ENCODE assay signal across 1 cellular context in genomic region chr20:35601021-35601973, GRCh38.
TF ChIP-seq lines count a peak whose summit lies in the region.

No MANE protein-coding gene starts in this region.

TF ChIP-seq in WTC11, 78 proteins besides CTCF, POLR2A, EP300 and RAD21 (continued from another document and continues in another):
- TF ChIP-seq, protein P1, sequence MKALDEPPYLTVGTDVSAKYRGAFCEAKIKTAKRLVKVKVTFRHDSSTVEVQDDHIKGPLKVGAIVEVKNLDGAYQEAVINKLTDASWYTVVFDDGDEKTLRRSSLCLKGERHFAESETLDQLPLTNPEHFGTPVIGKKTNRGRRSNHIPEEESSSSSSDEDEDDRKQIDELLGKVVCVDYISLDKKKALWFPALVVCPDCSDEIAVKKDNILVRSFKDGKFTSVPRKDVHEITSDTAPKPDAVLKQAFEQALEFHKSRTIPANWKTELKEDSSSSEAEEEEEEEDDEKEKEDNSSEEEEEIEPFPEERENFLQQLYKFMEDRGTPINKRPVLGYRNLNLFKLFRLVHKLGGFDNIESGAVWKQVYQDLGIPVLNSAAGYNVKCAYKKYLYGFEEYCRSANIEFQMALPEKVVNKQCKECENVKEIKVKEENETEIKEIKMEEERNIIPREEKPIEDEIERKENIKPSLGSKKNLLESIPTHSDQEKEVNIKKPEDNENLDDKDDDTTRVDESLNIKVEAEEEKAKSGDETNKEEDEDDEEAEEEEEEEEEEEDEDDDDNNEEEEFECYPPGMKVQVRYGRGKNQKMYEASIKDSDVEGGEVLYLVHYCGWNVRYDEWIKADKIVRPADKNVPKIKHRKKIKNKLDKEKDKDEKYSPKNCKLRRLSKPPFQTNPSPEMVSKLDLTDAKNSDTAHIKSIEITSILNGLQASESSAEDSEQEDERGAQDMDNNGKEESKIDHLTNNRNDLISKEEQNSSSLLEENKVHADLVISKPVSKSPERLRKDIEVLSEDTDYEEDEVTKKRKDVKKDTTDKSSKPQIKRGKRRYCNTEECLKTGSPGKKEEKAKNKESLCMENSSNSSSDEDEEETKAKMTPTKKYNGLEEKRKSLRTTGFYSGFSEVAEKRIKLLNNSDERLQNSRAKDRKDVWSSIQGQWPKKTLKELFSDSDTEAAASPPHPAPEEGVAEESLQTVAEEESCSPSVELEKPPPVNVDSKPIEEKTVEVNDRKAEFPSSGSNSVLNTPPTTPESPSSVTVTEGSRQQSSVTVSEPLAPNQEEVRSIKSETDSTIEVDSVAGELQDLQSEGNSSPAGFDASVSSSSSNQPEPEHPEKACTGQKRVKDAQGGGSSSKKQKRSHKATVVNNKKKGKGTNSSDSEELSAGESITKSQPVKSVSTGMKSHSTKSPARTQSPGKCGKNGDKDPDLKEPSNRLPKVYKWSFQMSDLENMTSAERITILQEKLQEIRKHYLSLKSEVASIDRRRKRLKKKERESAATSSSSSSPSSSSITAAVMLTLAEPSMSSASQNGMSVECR (CRISPR knock-in tag; IDR thresholded peaks at IDR 0.05; ENCODE audit: borderline replicate concordance): peak; percentile 99
- TF ChIP-seq NFATC4 (CRISPR knock-in tag; IDR thresholded peaks at IDR 0.05) (no peak), ZNF396 (CRISPR knock-in tag; IDR thresholded peaks at IDR 0.05; ENCODE audit: borderline replicate concordance) (no peak), GRHL2 (CRISPR knock-in tag; IDR thresholded peaks at IDR 0.05; ENCODE audit: insufficient replicate concordance, severe bottlenecking) (no peak), MLX (CRISPR knock-in tag; IDR thresholded peaks at IDR 0.05) (peak; percentile 82), ZNF281 (CRISPR knock-in tag; IDR thresholded peaks at IDR 0.05) (peak; percentile 96), ZNF532 (CRISPR knock-in tag; IDR thresholded peaks at IDR 0.05; ENCODE audit: borderline replicate concordance) (no peak), ZNF423 (CRISPR knock-in tag; IDR thresholded peaks at IDR 0.05) (no peak), HMGA2 (CRISPR knock-in tag; IDR thresholded peaks at IDR 0.05) (no peak), CREB1 (CRISPR knock-in tag; IDR thresholded peaks at IDR 0.05) (peak; percentile 97), ZNF263 (CRISPR knock-in tag; IDR thresholded peaks at IDR 0.05; ENCODE audit: low read depth) (peak; percentile 76; the same call in 1 of the 2 replicates), PRRX2 (CRISPR knock-in tag; IDR thresholded peaks at IDR 0.05) (no peak), FOXJ3 (CRISPR knock-in tag; IDR thresholded peaks at IDR 0.05; ENCODE audit: borderline replicate concordance) (peak; percentile 84; the same call in 1 of the 2 replicates), SP1 (CRISPR knock-in tag; conservative IDR thresholded peaks at IDR 0.05) (peak; percentile 86)
- TF ChIP-seq, protein P2, sequence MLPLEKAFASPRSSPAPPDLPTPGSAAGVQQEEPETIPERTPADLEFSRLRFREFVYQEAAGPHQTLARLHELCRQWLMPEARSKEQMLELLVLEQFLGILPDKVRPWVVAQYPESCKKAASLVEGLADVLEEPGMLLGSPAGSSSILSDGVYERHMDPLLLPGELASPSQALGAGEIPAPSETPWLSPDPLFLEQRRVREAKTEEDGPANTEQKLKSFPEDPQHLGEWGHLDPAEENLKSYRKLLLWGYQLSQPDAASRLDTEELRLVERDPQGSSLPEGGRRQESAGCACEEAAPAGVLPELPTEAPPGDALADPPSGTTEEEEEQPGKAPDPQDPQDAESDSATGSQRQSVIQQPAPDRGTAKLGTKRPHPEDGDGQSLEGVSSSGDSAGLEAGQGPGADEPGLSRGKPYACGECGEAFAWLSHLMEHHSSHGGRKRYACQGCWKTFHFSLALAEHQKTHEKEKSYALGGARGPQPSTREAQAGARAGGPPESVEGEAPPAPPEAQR (CRISPR knock-in tag; IDR thresholded peaks at IDR 0.05): no peak
- TF ChIP-seq, protein P3, sequence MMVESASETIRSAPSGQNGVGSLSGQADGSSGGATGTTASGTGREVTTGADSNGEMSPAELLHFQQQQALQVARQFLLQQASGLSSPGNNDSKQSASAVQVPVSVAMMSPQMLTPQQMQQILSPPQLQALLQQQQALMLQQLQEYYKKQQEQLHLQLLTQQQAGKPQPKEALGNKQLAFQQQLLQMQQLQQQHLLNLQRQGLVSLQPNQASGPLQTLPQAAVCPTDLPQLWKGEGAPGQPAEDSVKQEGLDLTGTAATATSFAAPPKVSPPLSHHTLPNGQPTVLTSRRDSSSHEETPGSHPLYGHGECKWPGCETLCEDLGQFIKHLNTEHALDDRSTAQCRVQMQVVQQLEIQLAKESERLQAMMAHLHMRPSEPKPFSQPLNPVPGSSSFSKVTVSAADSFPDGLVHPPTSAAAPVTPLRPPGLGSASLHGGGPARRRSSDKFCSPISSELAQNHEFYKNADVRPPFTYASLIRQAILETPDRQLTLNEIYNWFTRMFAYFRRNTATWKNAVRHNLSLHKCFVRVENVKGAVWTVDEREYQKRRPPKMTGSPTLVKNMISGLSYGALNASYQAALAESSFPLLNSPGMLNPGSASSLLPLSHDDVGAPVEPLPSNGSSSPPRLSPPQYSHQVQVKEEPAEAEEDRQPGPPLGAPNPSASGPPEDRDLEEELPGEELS (CRISPR knock-in tag; IDR thresholded peaks at IDR 0.05): peak; percentile 99
- TF ChIP-seq, protein P4, sequence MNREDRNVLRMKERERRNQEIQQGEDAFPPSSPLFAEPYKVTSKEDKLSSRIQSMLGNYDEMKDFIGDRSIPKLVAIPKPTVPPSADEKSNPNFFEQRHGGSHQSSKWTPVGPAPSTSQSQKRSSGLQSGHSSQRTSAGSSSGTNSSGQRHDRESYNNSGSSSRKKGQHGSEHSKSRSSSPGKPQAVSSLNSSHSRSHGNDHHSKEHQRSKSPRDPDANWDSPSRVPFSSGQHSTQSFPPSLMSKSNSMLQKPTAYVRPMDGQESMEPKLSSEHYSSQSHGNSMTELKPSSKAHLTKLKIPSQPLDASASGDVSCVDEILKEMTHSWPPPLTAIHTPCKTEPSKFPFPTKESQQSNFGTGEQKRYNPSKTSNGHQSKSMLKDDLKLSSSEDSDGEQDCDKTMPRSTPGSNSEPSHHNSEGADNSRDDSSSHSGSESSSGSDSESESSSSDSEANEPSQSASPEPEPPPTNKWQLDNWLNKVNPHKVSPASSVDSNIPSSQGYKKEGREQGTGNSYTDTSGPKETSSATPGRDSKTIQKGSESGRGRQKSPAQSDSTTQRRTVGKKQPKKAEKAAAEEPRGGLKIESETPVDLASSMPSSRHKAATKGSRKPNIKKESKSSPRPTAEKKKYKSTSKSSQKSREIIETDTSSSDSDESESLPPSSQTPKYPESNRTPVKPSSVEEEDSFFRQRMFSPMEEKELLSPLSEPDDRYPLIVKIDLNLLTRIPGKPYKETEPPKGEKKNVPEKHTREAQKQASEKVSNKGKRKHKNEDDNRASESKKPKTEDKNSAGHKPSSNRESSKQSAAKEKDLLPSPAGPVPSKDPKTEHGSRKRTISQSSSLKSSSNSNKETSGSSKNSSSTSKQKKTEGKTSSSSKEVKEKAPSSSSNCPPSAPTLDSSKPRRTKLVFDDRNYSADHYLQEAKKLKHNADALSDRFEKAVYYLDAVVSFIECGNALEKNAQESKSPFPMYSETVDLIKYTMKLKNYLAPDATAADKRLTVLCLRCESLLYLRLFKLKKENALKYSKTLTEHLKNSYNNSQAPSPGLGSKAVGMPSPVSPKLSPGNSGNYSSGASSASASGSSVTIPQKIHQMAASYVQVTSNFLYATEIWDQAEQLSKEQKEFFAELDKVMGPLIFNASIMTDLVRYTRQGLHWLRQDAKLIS (CRISPR knock-in tag; IDR thresholded peaks at IDR 0.05; ENCODE audit: borderline replicate concordance): no peak; the same call in 1 of the 2 replicates
- TF ChIP-seq, protein P5, sequence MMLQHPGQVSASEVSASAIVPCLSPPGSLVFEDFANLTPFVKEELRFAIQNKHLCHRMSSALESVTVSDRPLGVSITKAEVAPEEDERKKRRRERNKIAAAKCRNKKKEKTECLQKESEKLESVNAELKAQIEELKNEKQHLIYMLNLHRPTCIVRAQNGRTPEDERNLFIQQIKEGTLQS (CRISPR knock-in tag; conservative IDR thresholded peaks at IDR 0.05): peak; percentile 98
- TF ChIP-seq, protein P6, sequence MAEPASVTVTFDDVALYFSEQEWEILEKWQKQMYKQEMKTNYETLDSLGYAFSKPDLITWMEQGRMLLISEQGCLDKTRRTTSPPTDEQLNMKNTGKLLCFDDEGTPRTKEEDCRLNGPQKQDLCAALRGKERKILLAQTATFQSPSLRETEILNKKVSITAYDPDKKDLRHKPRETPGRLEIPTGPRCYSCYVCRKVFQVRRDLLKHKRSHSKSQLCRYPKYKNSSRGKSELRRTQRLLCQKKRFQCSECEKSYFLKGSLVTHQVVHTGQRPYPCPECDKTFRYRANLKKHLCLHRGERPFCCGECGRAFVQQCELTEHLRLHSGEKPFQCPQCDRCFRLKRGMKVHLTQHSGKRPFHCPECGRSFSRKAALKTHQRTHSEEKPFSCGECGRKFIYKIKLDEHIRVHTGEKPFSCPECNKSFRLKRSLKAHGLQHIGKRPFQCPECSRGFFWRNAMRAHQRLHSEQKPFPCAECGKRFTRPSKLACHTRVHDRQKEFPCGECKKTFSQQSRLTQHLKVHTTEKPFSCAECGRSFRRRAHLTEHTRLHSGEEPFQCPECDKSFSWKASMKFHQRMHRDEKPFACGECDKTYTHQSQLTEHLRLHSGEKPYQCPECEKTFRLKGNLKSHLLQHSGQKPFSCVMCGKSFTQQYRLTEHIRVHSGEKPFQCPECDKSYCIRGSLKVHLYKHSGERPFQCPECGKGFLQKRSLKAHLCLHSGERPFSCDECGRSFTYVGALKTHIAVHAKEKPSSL (CRISPR knock-in tag; conservative IDR thresholded peaks at IDR 0.05): no peak
- TF ChIP-seq, protein P7, sequence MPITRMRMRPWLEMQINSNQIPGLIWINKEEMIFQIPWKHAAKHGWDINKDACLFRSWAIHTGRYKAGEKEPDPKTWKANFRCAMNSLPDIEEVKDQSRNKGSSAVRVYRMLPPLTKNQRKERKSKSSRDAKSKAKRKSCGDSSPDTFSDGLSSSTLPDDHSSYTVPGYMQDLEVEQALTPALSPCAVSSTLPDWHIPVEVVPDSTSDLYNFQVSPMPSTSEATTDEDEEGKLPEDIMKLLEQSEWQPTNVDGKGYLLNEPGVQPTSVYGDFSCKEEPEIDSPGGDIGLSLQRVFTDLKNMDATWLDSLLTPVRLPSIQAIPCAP (CRISPR knock-in tag; IDR thresholded peaks at IDR 0.05): peak; percentile 98
